ENCODE assay signal across 17 cellular contexts in the genomic region with DNA sequence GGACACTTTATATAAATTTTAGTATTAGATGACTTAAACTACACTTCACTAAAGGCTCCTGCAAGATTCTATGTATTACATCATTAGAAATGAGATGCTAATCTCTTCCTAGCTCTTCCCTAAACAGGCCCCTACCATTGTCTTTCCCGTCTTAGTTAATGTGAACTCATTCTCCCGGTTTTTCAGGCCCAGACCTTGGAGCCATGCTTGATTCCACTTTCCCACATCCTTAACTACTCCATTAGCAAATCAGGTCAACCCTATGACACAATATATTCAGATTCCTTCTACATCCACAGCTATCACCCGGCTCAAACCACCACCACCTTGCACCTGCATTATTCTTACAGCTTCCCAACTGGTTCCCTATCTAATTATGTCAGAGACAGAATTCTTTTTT.
"Had no signal": no experiment of that assay in that cellular context is flagged by ENCODE, and none has a peak within 500 bp of the region (broad histone marks: within the 10 kb centered on the region; RNA-seq: fewer than 3 reads in every experiment).

No MANE protein-coding gene starts in this region.

- H3K9me3 ChIP-seq: left ventricle myocardium inferior, mucosa of descending colon, thoracic aorta had no signal

- H3K4me3 ChIP-seq: cardiac muscle cell, left ventricle myocardium inferior, mucosa of descending colon, thoracic aorta had no signal

- H3K27me3 ChIP-seq: cardiac muscle cell had no signal

- DNase-seq: activated CD4-positive, alpha-beta T cell treated with anti-CD3 and anti-CD28 coated beads for 1 hour; activated CD4-positive, alpha-beta T cell treated with anti-CD3 and anti-CD28 coated beads, Interleukin-2, amount 50 U/mL, for 48 hours; activated naive CD4-positive, alpha-beta T cell treated with anti-CD3 and anti-CD28 coated beads, Interleukin-2, amount 10 ng/mL, durations not matched to agents 7 days and 5 days; activated T-cell treated with anti-CD3 and anti-CD28 coated beads, Interleukin-2, amount 50 U/mL, for 24 hours; foreskin melanocyte; left ventricle myocardium inferior; mucosa of descending colon; naive thymus-derived CD4-positive, alpha-beta T cell; retina; stimulated activated CD4-positive, alpha-beta T cell treated with anti-CD3 and anti-CD28 coated beads, Interleukin-12 subunit alpha, Interleukin-12 subunit beta, amount 100 ng/mL, for 4 hours; stimulated activated CD4-positive, alpha-beta T cell treated with anti-CD3 and anti-CD28 coated beads, Interleukin-2, amount 100 ng/mL, for 24 hours; T-cell; T1000 had no signal

- FAIRE-seq: keratinocyte had no signal

- ATAC-seq: mucosa of descending colon; naive thymus-derived CD4-positive, alpha-beta T cell; stimulated activated effector memory CD8-positive, alpha-beta T cell treated with anti-CD3 and anti-CD28 coated beads, Interleukin-12 subunit alpha, Interleukin-12 subunit beta, amount 100 ng/mL, for 72 hours; T-cell had no signal

- H3K36me3 ChIP-seq: cardiac muscle cell, thoracic aorta had no signal

- H3K27ac ChIP-seq: cardiac muscle cell, left ventricle myocardium inferior, thoracic aorta had no signal
